In genomic region chr4:154349829-154350228, GRCh38 we compare ENCODE assay signal across 11 cellular contexts.
DNase-seq lines count a peak whose midpoint lies in the region; ATAC-seq, FAIRE-seq and TF ChIP-seq lines count a peak whose summit lies in the region.
"Had no signal": no experiment of that assay in that cellular context is flagged by ENCODE, and none has a peak within 500 bp of the region (broad histone marks: within the 10 kb centered on the region; RNA-seq: fewer than 3 reads in every experiment).

No MANE protein-coding gene starts in this region.

- no peaks in the 10 kb centered on the region; a peak in 1 of 4 replicates for H3K27me3 ChIP-seq in GM12878 (replicated peaks in 1 of 2; ENCODE audit: control insufficient read depth in 2 of 2, insufficient read depth in 2 of 2, low read length in 1 of 2)

- H3K27me3 Mint-ChIP-seq in nephron (ENCODE audit: low read depth): no peaks in the 10 kb centered on the region

- FAIRE-seq in GM12878 (lab: Jason Lieb, UNC): peak; percentile 69
- FAIRE-seq in GM12892 (lab: Jason Lieb, UNC): no peak
- FAIRE-seq: endothelial cell of umbilical vein had no signal

- TF ChIP-seq EP300 in GM12878 (IDR thresholded peaks at IDR 0.05; ENCODE audit: borderline replicate concordance in 1 of 2, control insufficient read depth in 1 of 2, low read depth in 2 of 2, low read length in 2 of 2): no peak

- H3K4me1 Mint-ChIP-seq in nephron: no peaks in the 10 kb centered on the region

- no peak overlapping the region for H3K4me2 ChIP-seq in GM12878 (ENCODE audit: control insufficient read depth, insufficient read depth)

- RAD21 ChIA-PET in GM12878 (lab: Charles Lee; ENCODE audit: unreplicated experiment): no interaction called here

- SMC1A ChIA-PET in GM12878 (lab: Charles Lee; ENCODE audit: uncharacterized antibody, unreplicated experiment): interaction anchor here (1.3 kb wide), 1 partner anchor 9 kb away, joined by 6 read pairs; no protein-coding TSS in a partner anchor

- no peaks in the 10 kb centered on the region for H4K20me1 ChIP-seq in GM12878 (ENCODE audit: control insufficient read depth, insufficient read depth)

- H3K4me1 ChIP-seq in GM12878 (ENCODE audit: control insufficient read depth, insufficient read depth, low read length): no peaks in the 10 kb centered on the region
- H3K4me1 ChIP-seq: prostate gland had no signal

- H3K9me3 Mint-ChIP-seq in nephron: no peaks in the 10 kb centered on the region

- TF ChIP-seq RAD21 in GM12878 (IDR thresholded peaks at IDR 0.05; ENCODE audit: insufficient read depth, low read depth, low read length): 0 out of 2 replicates have a peak, but pooled peaks have one; percentile 17

- intact Hi-C loops in GM12878 (cut with micrococcal nuclease; ENCODE audit: unreplicated experiment): no loop called here

- TF ChIP-seq POLR2A in GM12878 (IDR thresholded peaks at IDR 0.05; ENCODE audit: low read depth, low read length): no peak
- TF ChIP-seq POLR2A in GM12892 (IDR thresholded peaks at IDR 0.05; ENCODE audit: low read depth, low read length): no peak

- POLR2A ChIA-PET in GM12878 (lab: Charles Lee): no interaction called here

- no peak for DNase-seq in GM12864 (ENCODE audit: low read depth)
- DNase-seq in HPDE6-E6E7 (ENCODE audit: extremely low spot score): peak; percentile 12
- no peak for DNase-seq in GM12878 (ENCODE audit: low read depth, low spot score)
- no peak for DNase-seq in GM12892 (ENCODE audit: insufficient read length)
- DNase-seq in SK-N-DZ (ENCODE audit: low spot score): no peak
- DNase-seq: activated CD4-positive, alpha-beta T cell treated with anti-CD3 and anti-CD28 coated beads for 4 hours; NCI-H1092 treated with DMSO at 0.1 percent for 48 hours had no signal

- H3K4me3 ChIP-seq in GM12864 (ENCODE audit: low read depth, low read length) (no peak overlapping the region), GM12878 (no peak overlapping the region)
- H3K4me3 ChIP-seq: prostate gland had no signal

- H3K9ac ChIP-seq in GM12878 (ENCODE audit: control insufficient read depth, insufficient read depth, low read length): no peak overlapping the region

- BruUV-seq in GM12878 (replicated peaks; lab: Mats Ljungman, UMichigan): no TSS peak

- no peak overlapping the region for H2AFZ ChIP-seq in GM12878 (ENCODE audit: control insufficient read depth, low read depth, low read length)

- peak; percentile 35 for TF ChIP-seq CTCF in GM12864 (IDR thresholded peaks at IDR 0.05; ENCODE audit: low read depth, low read length, missing control alignments)
- TF ChIP-seq CTCF in GM12878 (IDR thresholded peaks at IDR 0.05 in 2 of 3, conservative IDR thresholded peaks at IDR 0.05 in 1 of 3; ENCODE audit: control insufficient read depth in 2 of 3, extremely low read depth in 1 of 3, insufficient read depth in 1 of 3, low read depth in 3 of 3, low read length in 3 of 3): peak; percentile 15 to 35 (median 29); a peak in 3 of 6 replicates
- peak; percentile 28 to 53 (median 48) for TF ChIP-seq CTCF in nephron (IDR thresholded peaks at IDR 0.05; ENCODE audit: unreplicated experiment in 3 of 3)

- H3K9me3 ChIP-seq in GM12878 (replicated peaks; ENCODE audit: control insufficient read depth, insufficient read depth, low read length): no peaks in the 10 kb centered on the region
- H3K9me3 ChIP-seq: prostate gland had no signal

- H3K36me3 ChIP-seq in GM12878 (ENCODE audit: control insufficient read depth in 2 of 2, insufficient read depth in 2 of 2, low read length in 1 of 2): no peaks in the 10 kb centered on the region
- H3K36me3 ChIP-seq: prostate gland had no signal

- WGBS in GM12878 (ENCODE audit: insufficient coverage, insufficient replicate concordance, low lambda C conversion rate, missing lambda C conversion rate): 83% methylated on average over 2 of the region's 2 CpGs

- no peaks in the 10 kb centered on the region for H3K36me3 Mint-ChIP-seq in nephron (ENCODE audit: low read depth)

- no peaks in the 10 kb centered on the region for H3K79me2 ChIP-seq in GM12878 (ENCODE audit: control insufficient read depth, insufficient read depth, low read length)

- ATAC-seq in GM12878: peak; percentile 48; the same call in 1 of the 3 replicates
- ATAC-seq in GM19023 (IDR thresholded peaks at IDR 0.05; ENCODE audit: unreplicated experiment): no peak

- in situ Hi-C loops in GM12878 (cut with MboI): no loop called here

- no peak overlapping the region for H3K27ac Mint-ChIP-seq in nephron

- no peak overlapping the region for H3K4me3 Mint-ChIP-seq in nephron

- no peak overlapping the region for H3K27ac ChIP-seq in GM12878 (ENCODE audit: control insufficient read depth, insufficient read depth)
- H3K27ac ChIP-seq: prostate gland had no signal

- CTCF ChIA-PET in GM12878 (lab: Yijun Ruan, JAX): interaction anchor here (0.7 to 1.8 kb wide), 5 partner anchors 9 to 564 kb away, joined by 3 to 5 read pairs (median 4); no protein-coding TSS in a partner anchor

TF ChIP-seq in GM12878, 131 proteins besides CTCF, POLR2A, EP300 and RAD21:
- TF ChIP-seq SMC3 (IDR thresholded peaks at IDR 0.05; ENCODE audit: borderline replicate concordance, low read length): peak; percentile 9; the same call in 1 of the 2 replicates
- TF ChIP-seq JUNB (IDR thresholded peaks at IDR 0.05): no peak
